Comparison of ENCODE assay signal across 27 cellular contexts in the genomic region with DNA sequence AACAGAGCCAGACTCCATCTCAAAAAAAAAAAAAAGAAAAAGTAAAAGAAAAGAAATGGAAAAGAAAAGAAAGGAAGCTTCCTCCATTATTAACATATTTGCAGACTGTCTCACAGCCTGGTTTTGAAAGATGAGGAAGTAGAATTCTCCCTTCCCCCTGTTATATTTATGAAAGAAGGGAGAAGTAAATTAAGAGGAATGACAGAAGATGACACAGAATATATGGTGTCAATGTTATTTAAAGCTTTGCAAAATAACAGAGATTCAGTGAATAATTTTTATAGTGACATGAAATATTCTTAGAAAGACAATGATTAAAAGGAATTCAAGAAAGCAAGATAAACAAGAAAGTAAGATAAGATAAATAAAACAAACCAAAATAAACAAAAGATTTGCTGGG.
"Had no signal": no experiment of that assay in that cellular context is flagged by ENCODE, and none has a peak within 500 bp of the region (broad histone marks: within the 10 kb centered on the region; RNA-seq: fewer than 3 reads in every experiment).

No MANE protein-coding gene starts in this region.

- H3K9me3 ChIP-seq: esophagus muscularis mucosa, stomach, suprapubic skin, uterus had no signal

- H2AFZ ChIP-seq: hepatocyte, neural progenitor cell had no signal

- DNase-seq: activated CD4-positive, alpha-beta T cell treated with anti-CD3 and anti-CD28 coated beads, Interleukin-2, amount 10 ng/mL, durations not matched to agents 24 days and 14 days; activated CD8-positive, alpha-beta memory T cell treated with anti-CD3 and anti-CD28 coated beads, Interleukin-2, amount 10 ng/mL, durations not matched to agents 7 days and 5 days; activated CD8-positive, alpha-beta T cell treated with anti-CD3 and anti-CD28 coated beads for 36 hours; activated effector memory CD4-positive, alpha-beta T cell treated with anti-CD3 and anti-CD28 coated beads, Interleukin-2, amount 50 U/mL, for 16 hours; activated naive CD4-positive, alpha-beta T cell treated with anti-CD3 and anti-CD28 coated beads, Interleukin-2, amount 10 ng/mL, durations not matched to agents 7 days and 5 days; activated T-cell treated with anti-CD3 and anti-CD28 coated beads for 4 hours; amygdala; cerebellar nuclear complex; glutamatergic neuron; immature natural killer cell; naive thymus-derived CD8-positive, alpha-beta T cell; posterior cingulate gyrus; small intestine; stimulated activated CD4-positive, alpha-beta T cell treated with anti-CD3 and anti-CD28 coated beads, Interleukin-2, amount 100 ng/mL, for 24 hours; stomach; trophoblast cell; uterus had no signal

- H3K27ac Mint-ChIP-seq: activated CD4-positive, alpha-beta T cell treated with anti-CD3 and anti-CD28 coated beads, Interleukin-2, amount 10 ng/mL, durations not matched to agents 24 days and 14 days; activated CD8-positive, alpha-beta memory T cell treated with anti-CD3 and anti-CD28 coated beads, Interleukin-2, amount 10 ng/mL, durations not matched to agents 7 days and 5 days; activated CD8-positive, alpha-beta T cell treated with anti-CD3 and anti-CD28 coated beads for 36 hours; activated naive CD4-positive, alpha-beta T cell treated with anti-CD3 and anti-CD28 coated beads, Interleukin-2, amount 10 ng/mL, durations not matched to agents 7 days and 5 days; immature natural killer cell; naive thymus-derived CD8-positive, alpha-beta T cell; neural progenitor cell; stimulated activated memory B cell treated with anti-CD40 and anti-IgM and Interleukin-4, amounts not matched to agents 10 μg/mL and 1 μg/mL and 100 μg/mL, for 72 hours had no signal

- H3K4me1 ChIP-seq: suprapubic skin, uterus had no signal

- H3K36me3 ChIP-seq: esophagus muscularis mucosa, neural progenitor cell, stomach, suprapubic skin, uterus had no signal

- ATAC-seq: activated CD4-positive, CD25-positive, alpha-beta regulatory T cell treated with anti-CD3 and anti-CD28 coated beads, Interleukin-2, amount 50 U/mL, for 24 hours; activated CD8-positive, alpha-beta memory T cell treated with anti-CD3 and anti-CD28 coated beads, Interleukin-2, amount 10 ng/mL, durations not matched to agents 7 days and 5 days; activated CD8-positive, alpha-beta T cell treated with anti-CD3 and anti-CD28 coated beads for 36 hours; left lobe of liver; naive thymus-derived CD8-positive, alpha-beta T cell; sciatic nerve; stimulated activated memory B cell treated with anti-CD40 and anti-IgM and Interleukin-4, amounts not matched to agents 10 μg/mL and 1 μg/mL and 100 μg/mL, for 72 hours had no signal

- H3K27me3 ChIP-seq: hepatocyte, neural progenitor cell, stomach, suprapubic skin, uterus had no signal

- H3K36me3 Mint-ChIP-seq: activated CD8-positive, alpha-beta memory T cell treated with anti-CD3 and anti-CD28 coated beads, Interleukin-2, amount 10 ng/mL, durations not matched to agents 7 days and 5 days; activated naive CD4-positive, alpha-beta T cell treated with anti-CD3 and anti-CD28 coated beads, Interleukin-2, amount 10 ng/mL, durations not matched to agents 7 days and 5 days; immature natural killer cell; naive thymus-derived CD8-positive, alpha-beta T cell; neural progenitor cell; stimulated activated memory B cell treated with anti-CD40 and anti-IgM and Interleukin-4, amounts not matched to agents 10 μg/mL and 1 μg/mL and 100 μg/mL, for 72 hours had no signal

- H3K4me3 ChIP-seq: coronary artery, esophagus muscularis mucosa, hepatocyte, neural progenitor cell, stomach, suprapubic skin, uterus had no signal

- H3K27ac ChIP-seq: coronary artery, esophagus muscularis mucosa, hepatocyte, neural progenitor cell, stomach, suprapubic skin, uterus, VCaP had no signal

- H3K9ac ChIP-seq: neural progenitor cell had no signal

- H3K4me3 Mint-ChIP-seq: activated CD4-positive, alpha-beta T cell treated with anti-CD3 and anti-CD28 coated beads, Interleukin-2, amount 10 ng/mL, durations not matched to agents 24 days and 14 days; activated CD8-positive, alpha-beta memory T cell treated with anti-CD3 and anti-CD28 coated beads, Interleukin-2, amount 10 ng/mL, durations not matched to agents 7 days and 5 days; activated CD8-positive, alpha-beta T cell treated with anti-CD3 and anti-CD28 coated beads for 36 hours; activated naive CD4-positive, alpha-beta T cell treated with anti-CD3 and anti-CD28 coated beads, Interleukin-2, amount 10 ng/mL, durations not matched to agents 7 days and 5 days; immature natural killer cell; naive thymus-derived CD8-positive, alpha-beta T cell; neural progenitor cell; stimulated activated memory B cell treated with anti-CD40 and anti-IgM and Interleukin-4, amounts not matched to agents 10 μg/mL and 1 μg/mL and 100 μg/mL, for 72 hours had no signal

- H3K4me2 ChIP-seq: hepatocyte, neural progenitor cell had no signal

- H3K27me3 Mint-ChIP-seq: activated CD8-positive, alpha-beta T cell treated with anti-CD3 and anti-CD28 coated beads for 36 hours; naive thymus-derived CD8-positive, alpha-beta T cell; stimulated activated memory B cell treated with anti-CD40 and anti-IgM and Interleukin-4, amounts not matched to agents 10 μg/mL and 1 μg/mL and 100 μg/mL, for 72 hours had no signal

- H3K9me3 Mint-ChIP-seq: activated CD4-positive, alpha-beta T cell treated with anti-CD3 and anti-CD28 coated beads, Interleukin-2, amount 10 ng/mL, durations not matched to agents 24 days and 14 days; activated CD8-positive, alpha-beta T cell treated with anti-CD3 and anti-CD28 coated beads for 36 hours; activated naive CD4-positive, alpha-beta T cell treated with anti-CD3 and anti-CD28 coated beads, Interleukin-2, amount 10 ng/mL, durations not matched to agents 7 days and 5 days; immature natural killer cell; naive thymus-derived CD8-positive, alpha-beta T cell; neural progenitor cell; stimulated activated memory B cell treated with anti-CD40 and anti-IgM and Interleukin-4, amounts not matched to agents 10 μg/mL and 1 μg/mL and 100 μg/mL, for 72 hours had no signal
